8 cellular contexts compared by ENCODE assay signal in the genomic region with DNA sequence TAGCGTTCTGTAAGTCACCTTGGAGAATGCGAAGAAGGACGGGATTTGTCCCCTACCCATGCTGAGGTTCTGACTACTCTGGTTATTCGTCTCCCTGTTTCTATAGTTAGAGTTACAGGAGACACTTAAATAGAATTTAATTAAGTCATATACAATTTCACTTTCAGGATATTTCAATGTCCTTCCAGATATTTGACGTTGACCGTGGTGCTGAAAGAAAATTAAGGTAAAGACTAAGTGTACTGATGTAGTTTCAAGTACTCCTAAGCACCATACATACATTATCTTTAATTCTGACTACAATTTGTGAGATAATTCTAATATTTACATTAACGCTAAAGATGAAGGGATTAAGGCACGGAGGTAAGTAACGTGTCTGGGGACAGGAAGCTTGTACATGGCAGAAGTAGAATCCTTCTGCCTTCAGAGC. TPM values are rescaled to one million over a fixed set of nuclear protein-coding genes. Genes with fewer than 3 reads are reported as not detected.
A peak's percentile ranks its signal among the peaks of the same experiment; 100 is the strongest.
DNase-seq lines count a peak whose midpoint lies in the region; ATAC-seq and TF ChIP-seq lines count a peak whose summit lies in the region.

No MANE protein-coding gene starts in this region.

- peaks cover 17% of the 10 kb centered on the region for H3K27me3 Mint-ChIP-seq in T-helper 1 cell treated with Interleukin-12 subunit alpha and Interleukin-12 subunit beta and Interleukin-4 antibody, amounts not matched to agents 30 μg/mL and 1 μg/mL, for 36 hours (ENCODE audit: low read depth)
- peaks cover 6% of the 10 kb centered on the region for H3K27me3 Mint-ChIP-seq in endothelial cell (ENCODE audit: unreplicated experiment)

- peaks cover 12% of the 10 kb centered on the region for H3K4me1 ChIP-seq in neuron (ENCODE audit: insufficient read depth, low read length)

- H2AFZ ChIP-seq in neuron (ENCODE audit: low read depth, low read length), result peak overlapping the region; percentile 90

- no peaks in the 10 kb centered on the region for H3K36me3 ChIP-seq in neuron (ENCODE audit: insufficient read depth, low read length)

- peaks cover 10% of the 10 kb centered on the region for H3K4me1 Mint-ChIP-seq in T-helper 1 cell treated with Interleukin-12 subunit alpha and Interleukin-12 subunit beta and Interleukin-4 antibody, amounts not matched to agents 30 μg/mL and 1 μg/mL, for 36 hours (ENCODE audit: low read depth)
- peaks cover 17% of the 10 kb centered on the region for H3K4me1 Mint-ChIP-seq in endothelial cell (ENCODE audit: unreplicated experiment)

- peaks cover 5% of the 10 kb centered on the region for H3K9me3 ChIP-seq in neuron (ENCODE audit: low read length)

- TF ChIP-seq CTCF in endothelial cell (IDR thresholded peaks at IDR 0.05; ENCODE audit: unreplicated experiment), result no peak

- H3K27ac Mint-ChIP-seq in T-helper 1 cell treated with Interleukin-12 subunit alpha and Interleukin-12 subunit beta and Interleukin-4 antibody, amounts not matched to agents 30 μg/mL and 1 μg/mL, for 36 hours, result peak overlapping the region; percentile 77
- H3K27ac Mint-ChIP-seq in endothelial cell (ENCODE audit: unreplicated experiment), result peak overlapping the region; percentile 74

- H3K27me3 ChIP-seq in neuron (ENCODE audit: insufficient read depth, low read length), result peaks cover 4% of the 10 kb centered on the region

- H3K9me3 Mint-ChIP-seq in T-helper 1 cell treated with Interleukin-12 subunit alpha and Interleukin-12 subunit beta and Interleukin-4 antibody, amounts not matched to agents 30 μg/mL and 1 μg/mL, for 36 hours, result no peaks in the 10 kb centered on the region
- no peaks in the 10 kb centered on the region for H3K9me3 Mint-ChIP-seq in endothelial cell (ENCODE audit: unreplicated experiment)

- H3K4me3 ChIP-seq in neuron (ENCODE audit: low read length), result peak overlapping the region; percentile 85

- no peak for DNase-seq in T-helper 1 cell
- DNase-seq in RKO (ENCODE audit: low spot score), result peak; percentile 58
- no peak for DNase-seq in endothelial cell (ENCODE audit: low spot score)
- no peak for DNase-seq in stimulated activated CD4-positive, alpha-beta T cell treated with anti-CD3 and anti-CD28 coated beads, Interleukin-4, amount 100 ng/mL, for 4 hours

- no peak for ATAC-seq in HG03378 (IDR thresholded peaks at IDR 0.05; ENCODE audit: unreplicated experiment)
- no peak for ATAC-seq in GM19023 (IDR thresholded peaks at IDR 0.05; ENCODE audit: unreplicated experiment)

- H3K36me3 Mint-ChIP-seq in T-helper 1 cell treated with Interleukin-12 subunit alpha and Interleukin-12 subunit beta and Interleukin-4 antibody, amounts not matched to agents 30 μg/mL and 1 μg/mL, for 36 hours (ENCODE audit: low read depth), result peaks cover 2% of the 10 kb centered on the region
- H3K36me3 Mint-ChIP-seq in endothelial cell (ENCODE audit: low read depth, unreplicated experiment), result peaks cover 4% of the 10 kb centered on the region

- H3K4me3 Mint-ChIP-seq in T-helper 1 cell treated with Interleukin-12 subunit alpha and Interleukin-12 subunit beta and Interleukin-4 antibody, amounts not matched to agents 30 μg/mL and 1 μg/mL, for 36 hours, result peak overlapping the region; percentile 92
- peak overlapping the region; percentile 90 for H3K4me3 Mint-ChIP-seq in endothelial cell (ENCODE audit: unreplicated experiment)

RNA-seq across cellular contexts. Expression of a gene that starts 0.4 kb away (rescaled TPM):
- total RNA-seq in endothelial cell (ENCODE audit: unreplicated experiment), result 40.4 TPM
